ENCODE assay signal across 10 cellular contexts in the genomic region with DNA sequence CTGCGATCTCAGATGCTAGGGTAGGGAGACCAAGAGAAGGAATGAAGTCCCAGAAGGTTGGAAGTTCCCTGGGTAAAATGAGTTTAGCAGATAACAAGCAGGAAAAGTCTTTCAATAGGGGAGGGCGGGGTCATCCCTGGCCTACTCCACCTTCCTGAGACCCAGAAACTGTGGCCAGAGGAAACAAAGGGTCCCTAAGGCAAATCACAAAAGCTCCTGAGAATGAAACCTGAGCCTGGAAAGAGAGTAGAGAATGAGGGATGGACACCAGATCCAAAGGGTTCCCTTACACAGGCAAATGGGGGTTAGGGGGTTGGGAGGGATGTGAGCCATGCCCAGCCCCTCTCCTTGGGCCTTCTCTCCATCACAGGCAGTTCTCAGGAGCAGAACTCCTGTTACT. TPM values are rescaled to one million over a fixed set of nuclear protein-coding genes. Genes with fewer than 3 reads are reported as not detected.
DNase-seq lines count a peak whose midpoint lies in the region; ATAC-seq and TF ChIP-seq lines count a peak whose summit lies in the region.
"Had no signal": no experiment of that assay in that cellular context is flagged by ENCODE, and none has a peak within 500 bp of the region (broad histone marks: within the 10 kb centered on the region; RNA-seq: fewer than 3 reads in every experiment).

No MANE protein-coding gene starts in this region.

- no peak for TF ChIP-seq CTCF in chondrocyte (IDR thresholded peaks at IDR 0.05)
- TF ChIP-seq CTCF in lower lobe of right lung (IDR thresholded peaks at IDR 0.05) = no peak

- H3K4me1 Mint-ChIP-seq in chondrocyte (ENCODE audit: low read depth) = peaks cover 71% of the 10 kb centered on the region

- no peak overlapping the region for H3K4me3 ChIP-seq in HUES48 (ENCODE audit: low read depth, low read length)
- H3K4me3 ChIP-seq in lower lobe of right lung = no peak overlapping the region
- peak overlapping the region in 2 of 5 donors; percentile 10 to 61 for H3K4me3 ChIP-seq in subcutaneous abdominal adipose tissue (ENCODE audit: low read depth in 1 of 5, low read length in 5 of 5)

- intact Hi-C loops in lower lobe of right lung (cut with DNase I) = no loop called here

- H3K4me1 ChIP-seq in HUES48 (ENCODE audit: control insufficient read depth, insufficient read depth, low read length) (peaks cover 81% of the 10 kb centered on the region), lower lobe of right lung (peaks cover 90% of the 10 kb centered on the region), subcutaneous abdominal adipose tissue (ENCODE audit: control insufficient read depth in 5 of 5, insufficient read depth in 5 of 5, low read length in 5 of 5) (peaks cover 50 to 97% (median 90%) of the 10 kb centered on the region in 5 donors)

- peak overlapping the region; percentile 6 for H3K27ac Mint-ChIP-seq in chondrocyte (ENCODE audit: unreplicated experiment)
- H3K27ac Mint-ChIP-seq: activated B cell treated with CpG ODN at 0.5 μM for 24 hours had no signal

- H3K36me3 Mint-ChIP-seq in chondrocyte (ENCODE audit: low read depth) = no peaks in the 10 kb centered on the region

- no peak overlapping the region for H3K9ac ChIP-seq in HUES48 (ENCODE audit: low read depth, low read length)
- peak overlapping the region in 4 of 5 donors; percentile 37 to 92 (median 57) for H3K9ac ChIP-seq in subcutaneous abdominal adipose tissue (ENCODE audit: low read length in 5 of 5)

- H3K4me3 Mint-ChIP-seq in chondrocyte (ENCODE audit: unreplicated experiment) = no peak overlapping the region
- H3K4me3 Mint-ChIP-seq: activated B cell treated with CpG ODN at 0.5 μM for 24 hours had no signal

- H3K27me3 Mint-ChIP-seq in chondrocyte (ENCODE audit: low read depth) = no peaks in the 10 kb centered on the region
- H3K27me3 Mint-ChIP-seq: activated B cell treated with CpG ODN at 0.5 μM for 24 hours had no signal

- H3K36me3 ChIP-seq in HUES48 (ENCODE audit: control insufficient read depth, insufficient read depth, low read length) (no peaks in the 10 kb centered on the region), lower lobe of right lung (no peaks in the 10 kb centered on the region), subcutaneous abdominal adipose tissue (ENCODE audit: control insufficient read depth in 5 of 5, insufficient read depth in 5 of 5, low read length in 5 of 5) (no peaks in the 10 kb centered on the region)

- ATAC-seq in lower lobe of right lung = no peak
- no peak for ATAC-seq in GM21360 (IDR thresholded peaks at IDR 0.05; ENCODE audit: unreplicated experiment)
- ATAC-seq in HG02870 (IDR thresholded peaks at IDR 0.05; ENCODE audit: unreplicated experiment) = no peak
- ATAC-seq in HG03342 (IDR thresholded peaks at IDR 0.05; ENCODE audit: unreplicated experiment) = no peak

- no peak for DNase-seq in chondrocyte (ENCODE audit: low spot score)
- no peak for DNase-seq in lower lobe of right lung
- DNase-seq in LoVo (ENCODE audit: low spot score) = no peak
- DNase-seq: activated B cell treated with CpG ODN at 0.5 μM for 24 hours, GF-D8 had no signal

- H3K9me3 ChIP-seq in HUES48 (ENCODE audit: control insufficient read depth, insufficient read depth, low read length) = no peaks in the 10 kb centered on the region
- no peaks in the 10 kb centered on the region for H3K9me3 ChIP-seq in lower lobe of right lung
- no peaks in the 10 kb centered on the region for H3K9me3 ChIP-seq in subcutaneous abdominal adipose tissue (ENCODE audit: control insufficient read depth in 5 of 5, low read length in 5 of 5)

- H3K27ac ChIP-seq in HUES48 (ENCODE audit: low read depth, low read length) (peak overlapping the region; percentile 76), lower lobe of right lung (peak overlapping the region; percentile 90), subcutaneous abdominal adipose tissue (ENCODE audit: low read depth, low read length) (peak overlapping the region; percentile 97)

- H3K9me3 Mint-ChIP-seq in chondrocyte (ENCODE audit: low read depth) = no peaks in the 10 kb centered on the region
- H3K9me3 Mint-ChIP-seq: activated B cell treated with CpG ODN at 0.5 μM for 24 hours had no signal

- H3K27me3 ChIP-seq in HUES48 (ENCODE audit: control insufficient read depth, insufficient read depth, low read length) (peaks cover 34% of the 10 kb centered on the region), lower lobe of right lung (ENCODE audit: low read depth) (no peaks in the 10 kb centered on the region), subcutaneous abdominal adipose tissue (ENCODE audit: control insufficient read depth in 5 of 5, insufficient read depth in 4 of 5, low read length in 5 of 5) (no peaks in the 10 kb centered on the region)

RNA-seq across cellular contexts. Expression of a gene that starts 9.6 kb away (rescaled TPM):
- total RNA-seq in chondrocyte = 5.9 to 7.9 TPM (median 6.6 TPM) in 3 replicates
- total RNA-seq in lower lobe of right lung = 20.1 TPM

RNA-seq across cellular contexts. Expression of a gene that starts 11.7 kb away (rescaled TPM):
- total RNA-seq in chondrocyte (86.8 to 103 TPM (median 96.2 TPM) in 3 replicates), lower lobe of right lung (97.7 TPM)

RNA-seq across cellular contexts. Expression of a gene that starts 30.3 kb away (rescaled TPM):
- 70.2 to 78.3 TPM (median 70.6 TPM) in 3 replicates for total RNA-seq in chondrocyte
- 101 TPM for total RNA-seq in lower lobe of right lung

RNA-seq across cellular contexts. Expression of a gene that starts 47.3 kb away (rescaled TPM):
- total RNA-seq in chondrocyte (31.9 to 46.6 TPM (median 34.7 TPM) in 3 replicates), lower lobe of right lung (50.1 TPM)

RNA-seq across cellular contexts. Expression of a gene that starts 55.8 kb away (rescaled TPM):
- 54.4 to 94.3 TPM (median 57.7 TPM) in 3 replicates for total RNA-seq in chondrocyte
- total RNA-seq in lower lobe of right lung = 59.6 TPM
